Comparison of ENCODE assay signal across 14 cellular contexts in the genomic region with DNA sequence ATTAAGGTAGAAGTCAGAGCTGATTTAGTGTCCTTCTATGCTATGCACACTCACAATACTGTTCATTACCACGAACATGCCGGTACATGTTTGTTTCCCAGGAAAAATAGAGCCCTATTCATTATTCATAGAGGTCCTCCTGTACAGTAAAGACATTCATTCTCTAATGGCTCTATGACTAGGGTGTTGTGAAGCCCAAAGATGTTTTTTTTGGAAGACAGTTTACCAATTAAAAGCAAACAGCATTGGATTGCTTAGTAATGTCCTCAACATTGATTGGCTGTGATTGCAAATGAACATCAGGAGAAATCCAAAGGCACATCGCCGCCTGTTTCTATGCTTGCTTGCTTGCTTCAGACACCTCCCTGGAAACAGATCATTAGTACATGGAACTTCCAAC. TPM values are rescaled to one million over a fixed set of nuclear protein-coding genes. Genes with fewer than 3 reads are reported as not detected.
A peak's percentile ranks its signal among the peaks of the same experiment; 100 is the strongest.
DNase-seq lines count a peak whose midpoint lies in the region; ATAC-seq and TF ChIP-seq lines count a peak whose summit lies in the region.
"Had no signal": no experiment of that assay in that cellular context is flagged by ENCODE, and none has a peak within 500 bp of the region (broad histone marks: within the 10 kb centered on the region; RNA-seq: fewer than 3 reads in every experiment).

No MANE protein-coding gene starts in this region.

- DNase-seq in MCF 10A (ENCODE audit: unreplicated experiment): peak; percentile 40
- no peak for DNase-seq in breast epithelium (ENCODE audit: low spot score in 2 of 2)
- peak; percentile 55 for DNase-seq in NCI-H446 treated with DMSO at 0.1 percent for 48 hours (lab: John Stamatoyannopoulos, UW)
- peak; percentile 84 for DNase-seq in epithelial cell of esophagus (ENCODE audit: low read depth)
- DNase-seq in smooth muscle cell (lab: John Stamatoyannopoulos, UW; ENCODE audit: unreplicated experiment): no peak
- DNase-seq in cerebellar cortex (ENCODE audit: low spot score): no peak
- no peak for DNase-seq in activated T-helper 2 cell treated with anti-CD3 and anti-CD28 coated beads, Interferon-gamma antibody, Interleukin-2, Interleukin-4, amounts not matched to agents 10 μg/mL and 5 μg/mL and 100 μg/mL, durations not matched to agents 14 hours and 24 hours and 36 hours (ENCODE audit: low spot score)
- DNase-seq: activated naive CD4-positive, alpha-beta T cell treated with anti-CD3 and anti-CD28 coated beads for 36 hours; head of caudate nucleus; NCI-H2029 had no signal

- TF ChIP-seq CTCF in MCF 10A (IDR thresholded peaks at IDR 0.05; ENCODE audit: unreplicated experiment) (no peak), breast epithelium (IDR thresholded peaks at IDR 0.05) (no peak), epithelial cell of esophagus (IDR thresholded peaks at IDR 0.05; ENCODE audit: insufficient read depth, low read depth, low read length, missing control alignments) (no peak), smooth muscle cell (IDR thresholded peaks at IDR 0.05; ENCODE audit: borderline replicate concordance, insufficient read depth, poor library complexity, severe bottlenecking) (no peak)

- no peaks in the 10 kb centered on the region for H3K27me3 Mint-ChIP-seq in MCF 10A (ENCODE audit: insufficient read depth, unreplicated experiment)
- H3K27me3 Mint-ChIP-seq in activated T-helper 2 cell treated with anti-CD3 and anti-CD28 coated beads, Interferon-gamma antibody, Interleukin-2, Interleukin-4, amounts not matched to agents 10 μg/mL and 5 μg/mL and 100 μg/mL, durations not matched to agents 14 hours and 24 hours and 36 hours (ENCODE audit: low read depth): no peaks in the 10 kb centered on the region

- peaks cover 21% of the 10 kb centered on the region for H3K4me1 Mint-ChIP-seq in MCF 10A (ENCODE audit: insufficient read depth, unreplicated experiment)
- H3K4me1 Mint-ChIP-seq in activated T-helper 2 cell treated with anti-CD3 and anti-CD28 coated beads, Interferon-gamma antibody, Interleukin-2, Interleukin-4, amounts not matched to agents 10 μg/mL and 5 μg/mL and 100 μg/mL, durations not matched to agents 14 hours and 24 hours and 36 hours (ENCODE audit: low read depth): no peaks in the 10 kb centered on the region

- H3K79me2 ChIP-seq in smooth muscle cell (ENCODE audit: low read depth): no peaks in the 10 kb centered on the region

- BruUV-seq in MCF 10A (replicated peaks; lab: Mats Ljungman, UMichigan): no TSS peak

- peak overlapping the region; percentile 88 for H3K27ac Mint-ChIP-seq in MCF 10A (ENCODE audit: low read depth, unreplicated experiment)
- H3K27ac Mint-ChIP-seq in activated T-helper 2 cell treated with anti-CD3 and anti-CD28 coated beads, Interferon-gamma antibody, Interleukin-2, Interleukin-4, amounts not matched to agents 10 μg/mL and 5 μg/mL and 100 μg/mL, durations not matched to agents 14 hours and 24 hours and 36 hours: no peak overlapping the region
- H3K27ac Mint-ChIP-seq: activated naive CD4-positive, alpha-beta T cell treated with anti-CD3 and anti-CD28 coated beads for 36 hours had no signal

- H3K4me2 ChIP-seq in smooth muscle cell: peak overlapping the region; percentile 28
- H3K4me2 ChIP-seq: KMS-11 had no signal

- TF ChIP-seq POLR2A in breast epithelium (IDR thresholded peaks at IDR 0.05): no peak

- H3F3A ChIP-seq in smooth muscle cell (ENCODE audit: low read depth): no peaks in the 10 kb centered on the region

- peak overlapping the region; percentile 88 for H2AFZ ChIP-seq in smooth muscle cell (ENCODE audit: low read depth)

- H4K20me1 ChIP-seq in smooth muscle cell (ENCODE audit: low read depth): no peaks in the 10 kb centered on the region

- H3K36me3 ChIP-seq in breast epithelium (no peaks in the 10 kb centered on the region), smooth muscle cell (ENCODE audit: low read depth) (no peaks in the 10 kb centered on the region)
- H3K36me3 ChIP-seq: cardiac muscle cell had no signal

- WGBS in smooth muscle cell (ENCODE audit: low lambda C conversion rate): 55% methylated on average over 4 of the region's 4 CpGs

- H3K27ac ChIP-seq in breast epithelium (no peak overlapping the region), smooth muscle cell (ENCODE audit: low read depth) (peak overlapping the region; percentile 8)
- H3K27ac ChIP-seq: cardiac muscle cell, KMS-11, VCaP had no signal

- H3K36me3 Mint-ChIP-seq in MCF 10A (ENCODE audit: insufficient read depth, unreplicated experiment): no peaks in the 10 kb centered on the region
- H3K36me3 Mint-ChIP-seq in activated T-helper 2 cell treated with anti-CD3 and anti-CD28 coated beads, Interferon-gamma antibody, Interleukin-2, Interleukin-4, amounts not matched to agents 10 μg/mL and 5 μg/mL and 100 μg/mL, durations not matched to agents 14 hours and 24 hours and 36 hours (ENCODE audit: low read depth): no peaks in the 10 kb centered on the region

- intact Hi-C loops in MCF 10A (cut with micrococcal nuclease): no loop called here
- intact Hi-C loops in breast epithelium (cut with DNase I; ENCODE audit: low total_unique reads): no loop called here
- intact Hi-C loops in activated T-helper 2 cell treated with anti-CD3 and anti-CD28 coated beads, Interferon-gamma antibody, Interleukin-2, Interleukin-4, amounts not matched to agents 10 μg/mL and 5 μg/mL and 100 μg/mL, durations not matched to agents 14 hours and 24 hours and 36 hours (cut with micrococcal nuclease): no loop called here

- H3K27me3 ChIP-seq in breast epithelium (no peaks in the 10 kb centered on the region), smooth muscle cell (ENCODE audit: low read depth) (no peaks in the 10 kb centered on the region)
- H3K27me3 ChIP-seq: cardiac muscle cell had no signal

- no peak overlapping the region for H3K9ac ChIP-seq in smooth muscle cell (ENCODE audit: low read depth)
- H3K9ac ChIP-seq: KMS-11 had no signal

- POLR2A ChIA-PET in MCF 10A (lab: Yijun Ruan, JAX): interaction anchor here (0.5 to 1.6 kb wide), 4 partner anchors 11 to 363 kb away, joined by 3 to 7 read pairs (median 3); no protein-coding TSS in a partner anchor

- ATAC-seq in HG02970 (IDR thresholded peaks at IDR 0.05; ENCODE audit: low FRiP score, unreplicated experiment): no peak

- H3K4me3 Mint-ChIP-seq in MCF 10A (ENCODE audit: unreplicated experiment): no peak overlapping the region
- H3K4me3 Mint-ChIP-seq in activated T-helper 2 cell treated with anti-CD3 and anti-CD28 coated beads, Interferon-gamma antibody, Interleukin-2, Interleukin-4, amounts not matched to agents 10 μg/mL and 5 μg/mL and 100 μg/mL, durations not matched to agents 14 hours and 24 hours and 36 hours (ENCODE audit: low read depth): no peak overlapping the region
- H3K4me3 Mint-ChIP-seq: activated naive CD4-positive, alpha-beta T cell treated with anti-CD3 and anti-CD28 coated beads for 36 hours had no signal

- H3K9me3 Mint-ChIP-seq in MCF 10A (ENCODE audit: unreplicated experiment): no peaks in the 10 kb centered on the region
- H3K9me3 Mint-ChIP-seq in activated T-helper 2 cell treated with anti-CD3 and anti-CD28 coated beads, Interferon-gamma antibody, Interleukin-2, Interleukin-4, amounts not matched to agents 10 μg/mL and 5 μg/mL and 100 μg/mL, durations not matched to agents 14 hours and 24 hours and 36 hours: no peaks in the 10 kb centered on the region
- H3K9me3 Mint-ChIP-seq: activated naive CD4-positive, alpha-beta T cell treated with anti-CD3 and anti-CD28 coated beads for 36 hours had no signal

- H3K9me3 ChIP-seq in breast epithelium (no peaks in the 10 kb centered on the region), smooth muscle cell (replicated peaks; ENCODE audit: low read depth) (no peaks in the 10 kb centered on the region)

- CTCF ChIA-PET in MCF 10A (lab: Yijun Ruan, JAX): interaction anchor here (0.6 to 1.7 kb wide), 4 partner anchors 9 to 1194 kb away, joined by 3 to 7 read pairs (median 4); a partner anchor contains a TSS

- H3K4me3 ChIP-seq in breast epithelium (no peak overlapping the region), epithelial cell of esophagus (ENCODE audit: low read length) (no peak overlapping the region), smooth muscle cell (no peak overlapping the region)
- H3K4me3 ChIP-seq: cardiac muscle cell had no signal

- H3K4me1 ChIP-seq in breast epithelium (no peaks in the 10 kb centered on the region), smooth muscle cell (ENCODE audit: low read depth) (no peaks in the 10 kb centered on the region)

RNA-seq across cellular contexts. Expression of a gene that starts 8.9 kb away (rescaled TPM):
- total RNA-seq in MCF 10A (2022) (8.4 and 9.7 TPM in 2 replicates), breast epithelium (10 to 100 TPM in 1 of 3 donors, 1 to 10 TPM in 2; 3.5 to 44.0 (median 4.9) TPM), smooth muscle cell (68.5 and 85.4 TPM in 2 replicates)
- polyA plus RNA-seq in smooth muscle cell: 18.2 and 19.7 TPM in 2 replicates
- not detected in 2 replicates for total RNA-seq in activated T-helper 2 cell treated with anti-CD3 and anti-CD28 coated beads, Interferon-gamma antibody, Interleukin-2, Interleukin-4, amounts not matched to agents 10 μg/mL and 5 μg/mL and 100 μg/mL, durations not matched to agents 14 hours and 24 hours and 36 hours
- total RNA-seq: activated naive CD4-positive, alpha-beta T cell treated with anti-CD3 and anti-CD28 coated beads for 36 hours had no signal

Comparison
In these comparisons a context has a peak if more than half of its experiments do, and no peak if none do; other contexts are left out.
1. DNase-seq: peak in MCF 10A (single experiment), NCI-H446 treated with DMSO at 0.1 percent for 48 hours (single experiment) and epithelial cell of esophagus (single experiment); none in breast epithelium (0 of 2), smooth muscle cell (single experiment), cerebellar cortex (single experiment) and activated T-helper 2 cell treated with anti-CD3 and anti-CD28 coated beads, Interferon-gamma antibody, Interleukin-2, Interleukin-4, amounts not matched to agents 10 μg/mL and 5 μg/mL and 100 μg/mL, durations not matched to agents 14 hours and 24 hours and 36 hours (single experiment).